In the genomic region with DNA sequence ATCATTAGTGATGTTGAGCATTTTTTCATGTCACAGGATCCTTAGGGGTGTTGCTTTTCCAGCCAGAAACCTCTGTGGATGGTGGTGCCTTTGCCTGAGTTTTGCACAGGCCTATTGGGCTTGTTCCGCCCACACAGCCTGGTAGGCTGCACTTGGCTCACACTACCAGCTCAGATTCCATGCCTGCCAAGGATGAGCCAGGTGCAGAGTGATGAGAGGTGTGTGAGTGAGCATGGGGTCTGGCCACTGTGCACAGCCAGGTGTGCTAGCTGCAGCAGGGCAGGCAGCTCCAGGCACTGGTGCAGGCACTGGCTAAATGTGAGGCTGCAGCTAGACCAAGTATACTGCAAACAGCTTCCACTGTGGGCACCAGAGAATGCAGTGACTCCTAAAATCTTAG, we compare ENCODE assay signal across 23 cellular contexts.
DNase-seq lines count a peak whose midpoint lies in the region; ATAC-seq, FAIRE-seq and TF ChIP-seq lines count a peak whose summit lies in the region.
"Had no signal": no experiment of that assay in that cellular context is flagged by ENCODE, and none has a peak within 500 bp of the region (broad histone marks: within the 10 kb centered on the region; RNA-seq: fewer than 3 reads in every experiment).

No MANE protein-coding gene starts in this region.

- no peak overlapping the region for H3K4me3 ChIP-seq in kidney (ENCODE audit: low read length in 2 of 2)
- H3K4me3 ChIP-seq: BLaER1, HAP-1 had no signal

- CTCF ChIA-PET in Calu3 (lab: Charles Lee), result no interaction called here

- intact Hi-C loops in kidney (cut with DNase I) (no loop called here), sciatic nerve (cut with DNase I) (no loop called here), Calu3 (cut with micrococcal nuclease; ENCODE audit: unreplicated experiment) (no loop called here)

- BruUV-seq in Calu3 (replicated peaks; lab: Mats Ljungman, UMichigan), result no TSS peak

- DNase-seq in central memory CD8-positive, alpha-beta T cell (ENCODE audit: low spot score in 2 of 2), result no peak
- DNase-seq in kidney (peak; percentile 28), sciatic nerve (ENCODE audit: low spot score) (no peak), dermis blood vessel endothelial cell (no peak), NCI-H524 (lab: John Stamatoyannopoulos, UW) (no peak), Calu3 (no peak)
- DNase-seq: Caco-2; CD4-positive, CD25-positive, alpha-beta regulatory T cell; CD8-positive, alpha-beta T cell; DMS 273 treated with DMSO at 0.1 percent for 48 hours; DMS79; GOT3; HFFc6 had no signal

- ATAC-seq in central memory CD8-positive, alpha-beta T cell (replicated peaks; ENCODE audit: extremely low read depth, poor library complexity, severe bottlenecking), result peak; percentile 19
- peak; percentile 42 for ATAC-seq in sciatic nerve
- ATAC-seq: CD8-positive, alpha-beta T cell had no signal

- peaks cover 0 to 3% of the 10 kb centered on the region in 2 donors for H3K9me3 ChIP-seq in kidney (ENCODE audit: control insufficient read depth in 1 of 2, low read length in 2 of 2)
- H3K9me3 ChIP-seq: Caco-2, HAP-1 had no signal

- H3K4me1 Mint-ChIP-seq in central memory CD8-positive, alpha-beta T cell, result no peaks in the 10 kb centered on the region
- no peaks in the 10 kb centered on the region for H3K4me1 Mint-ChIP-seq in Calu3 (ENCODE audit: low read depth, unreplicated experiment)
- H3K4me1 Mint-ChIP-seq: B cell; CD4-positive, CD25-positive, alpha-beta regulatory T cell had no signal

- FAIRE-seq in kidney (lab: Jason Lieb, UNC), result no peak
- FAIRE-seq: A204.1, D721Med, G401.6, GM12892, H54 had no signal

- peaks cover 6% of the 10 kb centered on the region for H3K9me3 Mint-ChIP-seq in central memory CD8-positive, alpha-beta T cell
- no peaks in the 10 kb centered on the region for H3K9me3 Mint-ChIP-seq in Calu3 (ENCODE audit: low read depth, unreplicated experiment)

- H3K4me1 ChIP-seq in kidney (ENCODE audit: control insufficient read depth in 1 of 2, insufficient read depth in 1 of 2, low read depth in 1 of 2, low read length in 2 of 2), result no peaks in the 10 kb centered on the region
- H3K4me1 ChIP-seq: Caco-2, HAP-1 had no signal

- TF ChIP-seq CTCF in kidney (IDR thresholded peaks at IDR 0.05; ENCODE audit: borderline replicate concordance, extremely low read depth, insufficient read depth), result no peak
- no peak for TF ChIP-seq CTCF in Calu3 (IDR thresholded peaks at IDR 0.05; ENCODE audit: unreplicated experiment)

- H3K9ac ChIP-seq in kidney (ENCODE audit: low read length in 2 of 2), result no peak overlapping the region
- H3K9ac ChIP-seq: BLaER1 had no signal

- no peaks in the 10 kb centered on the region for H3K36me3 ChIP-seq in kidney (ENCODE audit: control insufficient read depth in 1 of 2, insufficient read depth in 2 of 2, low read length in 2 of 2)
- H3K36me3 ChIP-seq: BLaER1, HAP-1 had no signal

- no peaks in the 10 kb centered on the region for H3K27me3 Mint-ChIP-seq in central memory CD8-positive, alpha-beta T cell
- H3K27me3 Mint-ChIP-seq in Calu3 (ENCODE audit: unreplicated experiment), result no peaks in the 10 kb centered on the region
- H3K27me3 Mint-ChIP-seq: B cell; CD4-positive, CD25-positive, alpha-beta regulatory T cell had no signal

- H3K27ac ChIP-seq in kidney (ENCODE audit: low read depth in 2 of 2, low read length in 2 of 2), result no peak overlapping the region
- H3K27ac ChIP-seq: 22Rv1, BLaER1, C4-2B had no signal

- H3K27ac Mint-ChIP-seq in central memory CD8-positive, alpha-beta T cell (ENCODE audit: low read depth), result no peak overlapping the region
- H3K27ac Mint-ChIP-seq in Calu3 (ENCODE audit: unreplicated experiment), result no peak overlapping the region
- H3K27ac Mint-ChIP-seq: B cell; CD4-positive, CD25-positive, alpha-beta regulatory T cell; CD8-positive, alpha-beta T cell; HFFc6 had no signal

- no peaks in the 10 kb centered on the region for H3K36me3 Mint-ChIP-seq in central memory CD8-positive, alpha-beta T cell (ENCODE audit: insufficient read depth)
- no peaks in the 10 kb centered on the region for H3K36me3 Mint-ChIP-seq in Calu3 (ENCODE audit: insufficient read depth, unreplicated experiment)
- H3K36me3 Mint-ChIP-seq: CD4-positive, CD25-positive, alpha-beta regulatory T cell; CD8-positive, alpha-beta T cell had no signal

- H3K4me3 Mint-ChIP-seq in central memory CD8-positive, alpha-beta T cell, result no peak overlapping the region
- H3K4me3 Mint-ChIP-seq in Calu3 (ENCODE audit: low read depth, unreplicated experiment), result no peak overlapping the region
- H3K4me3 Mint-ChIP-seq: B cell; CD4-positive, CD25-positive, alpha-beta regulatory T cell; CD8-positive, alpha-beta T cell; HFFc6 had no signal
